8 cellular contexts compared by ENCODE assay signal in genomic region chr11:124961972-124962609, GRCh38. TPM values are rescaled to one million over a fixed set of nuclear protein-coding genes. Genes with fewer than 3 reads are reported as not detected.
A peak's percentile ranks its signal among the peaks of the same experiment; 100 is the strongest.
DNase-seq lines count a peak whose midpoint lies in the region; ATAC-seq and TF ChIP-seq lines count a peak whose summit lies in the region.

No MANE protein-coding gene starts in this region.

- H3F3A ChIP-seq in DOHH2 (ENCODE audit: control insufficient read depth, insufficient read depth) = no peaks in the 10 kb centered on the region

- H3K27me3 ChIP-seq in DOHH2 (ENCODE audit: control insufficient read depth, low read length) = no peaks in the 10 kb centered on the region

- H3K4me3 ChIP-seq in DOHH2 (ENCODE audit: low read length) = no peak overlapping the region

- no peaks in the 10 kb centered on the region for H3K36me3 ChIP-seq in DOHH2 (ENCODE audit: control insufficient read depth, low read length)

- H3K4me2 ChIP-seq in DOHH2 (ENCODE audit: low read length) = no peak overlapping the region

- no peak overlapping the region for H3K27ac Mint-ChIP-seq in brain

- H3K27ac ChIP-seq in DOHH2 (ENCODE audit: low read depth, low read length) = no peak overlapping the region

- H3K9me3 ChIP-seq in DOHH2 (ENCODE audit: control insufficient read depth, insufficient read depth, low read length) = no peaks in the 10 kb centered on the region

- H3K79me2 ChIP-seq in DOHH2 (ENCODE audit: control insufficient read depth, low read length) = no peaks in the 10 kb centered on the region

- H4K20me1 ChIP-seq in DOHH2 (ENCODE audit: control insufficient read depth, insufficient read depth, low read depth, low read length) = no peaks in the 10 kb centered on the region

- H3K27me3 Mint-ChIP-seq in brain = peaks cover 5% of the 10 kb centered on the region

- H3K9me3 Mint-ChIP-seq in brain = peaks cover 0 to 9% (median 4%) of the 10 kb centered on the region in 5 experiments

- peaks cover 11% of the 10 kb centered on the region for H3K36me3 Mint-ChIP-seq in brain

- no peak overlapping the region for H3K4me3 Mint-ChIP-seq in brain

- ATAC-seq in GM19438 (IDR thresholded peaks at IDR 0.05; ENCODE audit: low read depth, unreplicated experiment) (peak; percentile 93), HG03469 (IDR thresholded peaks at IDR 0.05; ENCODE audit: unreplicated experiment) (peak; percentile 70)
- peak; percentile 69 for ATAC-seq in stimulated activated naive CD8-positive, alpha-beta T cell treated with anti-CD3 and anti-CD28 coated beads, Interleukin-15, Interleukin-2, amounts not matched to agents 100 U/mL and 50 U/mL, for 24 hours

- no peaks in the 10 kb centered on the region for H3K4me1 Mint-ChIP-seq in brain

- peak; percentile 71 for TF ChIP-seq CTCF in DOHH2 (IDR thresholded peaks at IDR 0.05; ENCODE audit: low read depth, low read length, poor library complexity, severe bottlenecking)
- peak; percentile 72 to 79 for TF ChIP-seq CTCF in brain (conservative IDR thresholded peaks at IDR 0.05)

- DNase-seq in NCI-H748 (lab: John Stamatoyannopoulos, UW; ENCODE audit: unreplicated experiment) (peak; percentile 59), inferior parietal cortex (ENCODE audit: extremely low spot score) (peak; percentile 90)
- DNase-seq in stimulated activated naive CD8-positive, alpha-beta T cell treated with anti-CD3 and anti-CD28 coated beads, Interleukin-15, Interleukin-2, amounts not matched to agents 100 U/mL and 50 U/mL, for 24 hours = no peak
- no peak for DNase-seq in stimulated activated CD4-positive, alpha-beta T cell treated with anti-CD3 and anti-CD28 coated beads, Interleukin-12 subunit alpha, Interleukin-12 subunit beta, amount 100 ng/mL, for 4 hours

- no peaks in the 10 kb centered on the region for H3K9me2 ChIP-seq in DOHH2 (replicated peaks; ENCODE audit: control insufficient read depth, low read length)

- H3K4me1 ChIP-seq in DOHH2 (ENCODE audit: control insufficient read depth, low read length) = no peaks in the 10 kb centered on the region

RNA-seq across cellular contexts. Expression of gene CCDC15, which starts 8.1 kb away (rescaled TPM):
- 2.3 TPM for polyA plus RNA-seq in brain (ENCODE audit: insufficient read depth, low read depth, low replicate concordance)

RNA-seq across cellular contexts. Expression of gene HEPACAM, which starts 26.2 kb away (rescaled TPM):
- 66.5 TPM for polyA plus RNA-seq in brain (ENCODE audit: insufficient read depth, low read depth, low replicate concordance)

RNA-seq across cellular contexts. Expression of gene HEPN1, which starts 43.0 kb away (rescaled TPM):
- not detected for polyA plus RNA-seq in brain (ENCODE audit: insufficient read depth, low read depth, low replicate concordance)

Comparison
In these comparisons a context has a peak if more than half of its experiments do, and no peak if none do; other contexts are left out.
1. DNase-seq: peak in NCI-H748 (single experiment) and inferior parietal cortex (single experiment); none in stimulated activated naive CD8-positive, alpha-beta T cell treated with anti-CD3 and anti-CD28 coated beads, Interleukin-15, Interleukin-2, amounts not matched to agents 100 U/mL and 50 U/mL, for 24 hours (single experiment) and stimulated activated CD4-positive, alpha-beta T cell treated with anti-CD3 and anti-CD28 coated beads, Interleukin-12 subunit alpha, Interleukin-12 subunit beta, amount 100 ng/mL, for 4 hours (single experiment).
2. Peak in every context shown above with its lines, with median percentiles within 50 percentile points of each other: ATAC-seq.